In the genomic region with DNA sequence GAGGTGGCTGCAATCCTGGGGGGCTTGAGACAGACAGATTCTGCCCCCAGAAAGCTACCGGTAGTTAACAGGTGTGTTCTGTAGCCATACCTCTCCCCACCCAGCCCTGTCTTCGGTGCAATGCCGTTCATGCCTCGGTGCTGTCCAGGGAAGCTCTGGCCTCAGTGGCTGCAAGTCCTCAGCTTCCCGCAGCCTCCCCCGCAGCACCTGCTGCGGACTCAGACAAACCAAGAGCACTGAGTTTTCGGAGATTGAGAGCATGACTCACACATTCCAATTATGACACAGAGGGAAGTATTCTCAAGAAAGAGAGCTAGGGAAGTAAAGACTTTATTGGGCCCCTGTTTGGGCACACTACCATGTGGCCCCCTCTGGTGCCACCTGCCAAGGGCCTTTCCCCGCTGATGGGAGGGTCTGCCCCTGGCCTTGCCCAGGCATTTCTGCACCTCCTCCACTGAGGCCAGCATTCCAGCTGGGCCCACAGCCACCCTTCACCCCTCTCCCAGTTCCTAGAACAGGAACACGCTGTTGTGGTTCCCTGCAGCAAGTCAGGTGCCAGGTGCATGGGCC, we compare ENCODE assay signal across 8 cellular contexts. TPM values are rescaled to one million over a fixed set of nuclear protein-coding genes. Genes with fewer than 3 reads are reported as not detected.
DNase-seq lines count a peak whose midpoint lies in the region; ATAC-seq and TF ChIP-seq lines count a peak whose summit lies in the region.

No MANE protein-coding gene starts in this region.

- H3K4me1 ChIP-seq in BLaER1 treated with 17β-estradiol and CSF1 and Interleukin-3, amounts not matched to agents 10 nM and 100 nM: peaks cover 24 to 63% (median 44%) of the 10 kb centered on the region in 10 experiments
- no peaks in the 10 kb centered on the region for H3K4me1 ChIP-seq in left lung

- no peak overlapping the region for H3K4me3 ChIP-seq in BLaER1 treated with 17β-estradiol and CSF1 and Interleukin-3, amounts not matched to agents 10 nM and 100 nM
- H3K4me3 ChIP-seq in left lung: no peak overlapping the region

- H3K27me3 ChIP-seq in BLaER1 treated with 17β-estradiol and CSF1 and Interleukin-3, amounts not matched to agents 10 nM and 100 nM: no peaks in the 10 kb centered on the region
- H3K27me3 ChIP-seq in left lung: peaks cover 0 to 7% of the 10 kb centered on the region in 2 donors

- 0 out of 22 replicates have a peak overlapping the region, but pooled peaks of 2 of the 11 experiments have one; percentile 1 to 37 for H3K9ac ChIP-seq in BLaER1 treated with 17β-estradiol and CSF1 and Interleukin-3, amounts not matched to agents 10 nM and 100 nM

- H3K27me3 Mint-ChIP-seq in type B pancreatic cell: peaks cover 11% of the 10 kb centered on the region

- peaks cover 8% of the 10 kb centered on the region for H3K4me1 Mint-ChIP-seq in type B pancreatic cell (ENCODE audit: unreplicated experiment)

- H3K9me3 ChIP-seq in BLaER1 treated with 17β-estradiol and CSF1 and Interleukin-3, amounts not matched to agents 10 nM and 100 nM (replicated peaks in 1 of 11): no peaks in the 10 kb centered on the region
- no peaks in the 10 kb centered on the region for H3K9me3 ChIP-seq in left lung

- no peaks in the 10 kb centered on the region for H3K36me3 ChIP-seq in BLaER1 treated with 17β-estradiol and CSF1 and Interleukin-3, amounts not matched to agents 10 nM and 100 nM
- H3K36me3 ChIP-seq in left lung: no peaks in the 10 kb centered on the region

- no peaks in the 10 kb centered on the region for H4K20me1 ChIP-seq in BLaER1 treated with 17β-estradiol and CSF1 and Interleukin-3, amounts not matched to agents 10 nM and 100 nM

- peak overlapping the region; percentile 65 to 86 (median 78) for H3K4me2 ChIP-seq in BLaER1 treated with 17β-estradiol and CSF1 and Interleukin-3, amounts not matched to agents 10 nM and 100 nM

- DNase-seq in HS-27A (ENCODE audit: low read depth) (peak; percentile 11), left lung (no peak), NCI-H2107 treated with DMSO at 0.1 percent for 48 hours (lab: John Stamatoyannopoulos, UW; ENCODE audit: unreplicated experiment) (no peak), type B pancreatic cell (ENCODE audit: extremely low spot score, unreplicated experiment) (no peak), retina (no peak)
- DNase-seq in activated CD8-positive, alpha-beta memory T cell treated with anti-CD3 and anti-CD28 coated beads, Interleukin-2, amount 50 U/mL, for 48 hours: peak; percentile 81

- peak overlapping the region in 2 of 11 experiments; percentile 29 to 56; a peak in 3 of 22 replicates for H3K27ac ChIP-seq in BLaER1 treated with 17β-estradiol and CSF1 and Interleukin-3, amounts not matched to agents 10 nM and 100 nM
- H3K27ac ChIP-seq in left lung: no peak overlapping the region

- peak; percentile 50 for ATAC-seq in GM21381 (IDR thresholded peaks at IDR 0.05; ENCODE audit: unreplicated experiment)
- ATAC-seq in left lung: peak; percentile 87

- H3K36me3 Mint-ChIP-seq in type B pancreatic cell: no peaks in the 10 kb centered on the region

- no peaks in the 10 kb centered on the region for H3K9me3 Mint-ChIP-seq in type B pancreatic cell

- H3K27ac Mint-ChIP-seq in type B pancreatic cell: no peak overlapping the region

- H3K4me3 Mint-ChIP-seq in type B pancreatic cell: no peak overlapping the region

- intact Hi-C loops in left lung (cut with DNase I): no loop called here

- TF ChIP-seq CTCF in left lung (IDR thresholded peaks at IDR 0.05) (no peak), type B pancreatic cell (conservative IDR thresholded peaks at IDR 0.05) (no peak)

RNA-seq across cellular contexts. Expression of a gene that starts 30.2 kb away (rescaled TPM):
- total RNA-seq in left lung (1 to 10 TPM; 7.2 to 9.9 TPM), type B pancreatic cell (ENCODE audit: low replicate concordance) (19.2 and 49.6 TPM in 2 replicates)

Comparison
In these comparisons a context has a peak if more than half of its experiments do, and no peak if none do; other contexts are left out.
1. DNase-seq: peak in HS-27A (single experiment) and activated CD8-positive, alpha-beta memory T cell treated with anti-CD3 and anti-CD28 coated beads, Interleukin-2, amount 50 U/mL, for 48 hours (single experiment); none in left lung (0 of 2), NCI-H2107 treated with DMSO at 0.1 percent for 48 hours (single experiment), type B pancreatic cell (single experiment) and retina (single experiment).